Comparison of ENCODE assay signal across 8 cellular contexts in the genomic region with DNA sequence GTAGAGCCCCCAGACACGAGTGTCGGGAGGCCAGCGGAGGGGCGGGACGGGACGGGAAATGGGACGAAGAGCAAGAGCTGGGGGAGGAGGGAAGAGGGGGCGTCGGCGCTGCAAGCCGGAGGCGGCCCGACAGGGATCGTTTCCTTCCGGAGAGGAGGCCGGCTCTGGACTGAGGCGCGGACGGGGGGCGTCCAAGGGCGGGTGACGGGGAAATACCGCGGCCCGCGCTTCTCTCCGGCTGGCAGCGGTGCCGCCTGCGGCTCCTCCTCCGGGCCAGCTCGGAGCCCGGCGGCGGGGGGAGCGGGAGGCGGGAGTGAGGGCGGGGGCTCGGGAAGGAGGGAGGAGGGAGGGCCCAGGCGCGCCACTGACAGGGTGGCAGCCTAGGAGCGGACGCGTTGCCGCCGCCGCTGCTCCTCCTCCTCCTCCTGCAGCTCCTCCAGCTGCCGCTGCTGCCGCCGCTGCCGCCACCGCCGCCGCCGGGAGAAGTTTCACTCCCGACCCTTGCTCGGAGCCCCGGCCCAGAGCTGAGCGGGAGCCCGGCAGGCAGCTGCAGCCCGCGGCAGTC. TPM values are rescaled to one million over a fixed set of nuclear protein-coding genes. Genes with fewer than 3 reads are reported as not detected.
DNase-seq lines count a peak whose midpoint lies in the region; ATAC-seq and TF ChIP-seq lines count a peak whose summit lies in the region.

Gene CHSY3, plus strand, starts transcription at position 364 of the 565 bp plus-strand sequence.

- peak; percentile 31 for DNase-seq in 8988T
- peak; percentile 40 for DNase-seq in GM13976 (ENCODE audit: low spot score)
- peak; percentile 29 for DNase-seq in NCI-H2227 treated with DMSO at 0.1 percent for 48 hours (lab: John Stamatoyannopoulos, UW)
- peak; percentile 44 to 60 for DNase-seq in activated T-cell treated with anti-CD3 and anti-CD28 coated beads, Interleukin-2, amount 50 U/mL, for 48 hours
- peak; percentile 72 for DNase-seq in fibroblast of the conjunctiva (ENCODE audit: low read depth)
- peak; percentile 89 for DNase-seq in myocyte (ENCODE audit: low read depth)
- peak; percentile 73 for DNase-seq in superior temporal gyrus (ENCODE audit: extremely low spot score)

- ATAC-seq in HG02884 (IDR thresholded peaks at IDR 0.05; ENCODE audit: unreplicated experiment) = peak; percentile 55

- in situ Hi-C loops in GM13976 (cut with MboI; ENCODE audit: low sequenced_read_pairs, unreplicated experiment) = no loop called here

- no peak for TF ChIP-seq CTCF in GM13976 (IDR thresholded peaks at IDR 0.05; ENCODE audit: borderline replicate concordance, control extremely low read depth, extremely low read depth, insufficient read depth, missing control alignments)

RNA-seq across cellular contexts. Expression of gene CHSY3, which starts in this region (rescaled TPM):
- total RNA-seq in myocyte = 8.3 and 12.8 TPM in 2 replicates
- 8.3 TPM for polyA plus RNA-seq in myocyte (2012)

Comparison
In these comparisons a context has a peak if more than half of its experiments do, and no peak if none do; other contexts are left out.
1. Peak in every context shown above with its lines: DNase-seq and ATAC-seq.
2. DNase-seq: peak in every context shown above with its lines; median percentile 89 in myocyte; 73 in superior temporal gyrus; 72 in fibroblast of the conjunctiva; 52 in activated T-cell treated with anti-CD3 and anti-CD28 coated beads, Interleukin-2, amount 50 U/mL, for 48 hours; 40 in GM13976; 31 in 8988T; 29 in NCI-H2227 treated with DMSO at 0.1 percent for 48 hours.